Comparison of ENCODE assay signal across 23 cellular contexts in genomic region chr21:20404915-20405314, GRCh38.
A peak's percentile ranks its signal among the peaks of the same experiment; 100 is the strongest.
DNase-seq lines count a peak whose midpoint lies in the region; ATAC-seq and TF ChIP-seq lines count a peak whose summit lies in the region.
"Had no signal": no experiment of that assay in that cellular context is flagged by ENCODE, and none has a peak within 500 bp of the region (broad histone marks: within the 10 kb centered on the region; RNA-seq: fewer than 3 reads in every experiment).

No MANE protein-coding gene starts in this region.

- H3K4me3 Mint-ChIP-seq in MCF 10A (ENCODE audit: unreplicated experiment), result no peak overlapping the region
- H3K4me3 Mint-ChIP-seq: CD4-positive, alpha-beta memory T cell; IgD-negative memory B cell had no signal

- no peaks in the 10 kb centered on the region for H3K36me3 ChIP-seq in body of pancreas (replicated peaks in 1 of 2; ENCODE audit: insufficient read depth in 1 of 2, low read depth in 2 of 2)
- H3K36me3 ChIP-seq: BLaER1 treated with 17β-estradiol and CSF1 and Interleukin-3, amounts not matched to agents 10 nM and 100 nM; MG63 had no signal

- peaks cover 12% of the 10 kb centered on the region for H3K9me3 Mint-ChIP-seq in MCF 10A (ENCODE audit: unreplicated experiment)

- no TSS peak for BruUV-seq in MCF 10A (replicated peaks; lab: Mats Ljungman, UMichigan)

- no peak for TF ChIP-seq POLR2A in body of pancreas (IDR thresholded peaks at IDR 0.05)

- DNase-seq in T47D (ENCODE audit: low read depth in 1 of 2, low spot score in 1 of 2) (peak; percentile 3 to 40), MCF 10A (ENCODE audit: unreplicated experiment) (no peak), islet precursor cell (peak; percentile 51), NCI-H1092 (lab: John Stamatoyannopoulos, UW) (no peak), body of pancreas (no peak)
- DNase-seq: ACHN; Caco-2; CD4-positive, alpha-beta memory T cell; DMS 273 treated with DMSO at 0.1 percent for 48 hours; DMS79 treated with DMSO at 0.1 percent for 48 hours; Karpas-422; MG63; NCI-H1417 treated with DMSO at 0.1 percent for 48 hours; NCI-H1930 had no signal

- intact Hi-C loops in MCF 10A (cut with micrococcal nuclease), result no loop called here
- intact Hi-C loops in body of pancreas (cut with DNase I), result no loop called here

- TF ChIP-seq CTCF in MCF 10A (IDR thresholded peaks at IDR 0.05; ENCODE audit: unreplicated experiment) (no peak), VCaP (conservative IDR thresholded peaks at IDR 0.05) (0 out of 2 replicates have a peak, but pooled peaks have one; percentile 12), body of pancreas (IDR thresholded peaks at IDR 0.05) (no peak)

- no peaks in the 10 kb centered on the region for H3K27me3 Mint-ChIP-seq in MCF 10A (ENCODE audit: insufficient read depth, unreplicated experiment)
- H3K27me3 Mint-ChIP-seq: CD4-positive, alpha-beta memory T cell; IgD-negative memory B cell had no signal

- peaks cover 5% of the 10 kb centered on the region for H3K4me1 Mint-ChIP-seq in MCF 10A (ENCODE audit: insufficient read depth, unreplicated experiment)
- H3K4me1 Mint-ChIP-seq: CD4-positive, alpha-beta memory T cell; IgD-negative memory B cell had no signal

- ATAC-seq in HG02759 (IDR thresholded peaks at IDR 0.05; ENCODE audit: unreplicated experiment) (no peak), body of pancreas (no peak), GM18870 (IDR thresholded peaks at IDR 0.05; ENCODE audit: unreplicated experiment) (no peak)
- ATAC-seq: GM12878, HCT116, Panc1 had no signal

- no peaks in the 10 kb centered on the region for H3K4me1 ChIP-seq in body of pancreas
- H3K4me1 ChIP-seq: BLaER1 treated with 17β-estradiol and CSF1 and Interleukin-3, amounts not matched to agents 10 nM and 100 nM; Caco-2 had no signal

- in situ Hi-C loops in T47D (cut with HindIII; ENCODE audit: low pct_unique_long_range_greater_than_20kb, low sequenced_read_pairs), result no loop called here

- CTCF ChIA-PET in MCF 10A (lab: Yijun Ruan, JAX), result no interaction called here

- H3K27ac ChIP-seq in VCaP, result no peak overlapping the region
- H3K27ac ChIP-seq in body of pancreas, result no peak overlapping the region
- H3K27ac ChIP-seq: 22Rv1; BLaER1 treated with 17β-estradiol and CSF1 and Interleukin-3, amounts not matched to agents 10 nM and 100 nM had no signal

- H3K27ac Mint-ChIP-seq in MCF 10A (ENCODE audit: low read depth, unreplicated experiment), result no peak overlapping the region
- H3K27ac Mint-ChIP-seq: CD4-positive, alpha-beta memory T cell; IgD-negative memory B cell had no signal

- H3K36me3 Mint-ChIP-seq in MCF 10A (ENCODE audit: insufficient read depth, unreplicated experiment), result no peaks in the 10 kb centered on the region
- H3K36me3 Mint-ChIP-seq: CD4-positive, alpha-beta memory T cell; IgD-negative memory B cell had no signal

- POLR2A ChIA-PET in MCF 10A (lab: Yijun Ruan, JAX), result no interaction called here

- H3K4me3 ChIP-seq in body of pancreas, result no peak overlapping the region
- H3K4me3 ChIP-seq: BLaER1 treated with 17β-estradiol and CSF1 and Interleukin-3, amounts not matched to agents 10 nM and 100 nM; GM12878; MG63 had no signal

- WGBS in body of pancreas, 2 donors, result 71 to 77% methylated on average over 6 of the region's 6 CpGs

- H3K27me3 ChIP-seq in body of pancreas, result no peaks in the 10 kb centered on the region
- H3K27me3 ChIP-seq: BLaER1 treated with 17β-estradiol and CSF1 and Interleukin-3, amounts not matched to agents 10 nM and 100 nM; MG63 had no signal

- H3K9me3 ChIP-seq in body of pancreas, result no peaks in the 10 kb centered on the region
- H3K9me3 ChIP-seq: Caco-2, MG63 had no signal

Comparison
In these comparisons a context has a peak if more than half of its experiments do, and no peak if none do; other contexts are left out.
1. DNase-seq: peak in T47D (2 of 2) and islet precursor cell (single experiment); none in MCF 10A (single experiment), NCI-H1092 (single experiment) and body of pancreas (0 of 4).